22 cellular contexts compared by ENCODE assay signal in the genomic region with DNA sequence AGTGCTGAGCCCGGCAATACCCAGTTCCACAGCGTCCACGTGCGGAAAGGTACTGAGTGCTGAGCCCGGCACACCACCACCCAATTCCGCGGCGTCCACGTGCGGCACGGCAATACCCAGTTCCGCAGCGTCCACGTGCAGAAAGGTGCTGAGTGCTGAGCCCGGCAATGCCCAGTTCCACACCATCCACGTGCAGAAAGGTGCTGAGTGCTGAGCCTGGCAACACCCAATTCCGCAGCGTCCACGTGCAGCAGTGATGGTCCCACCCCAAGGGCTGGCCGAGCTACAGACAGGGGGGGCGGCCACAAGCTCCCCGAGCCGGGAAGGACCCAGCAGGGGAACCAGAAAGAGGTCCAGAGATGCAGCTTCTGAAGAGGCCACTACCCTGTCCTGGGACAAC.
"Had no signal": no experiment of that assay in that cellular context is flagged by ENCODE, and none has a peak within 500 bp of the region (broad histone marks: within the 10 kb centered on the region; RNA-seq: fewer than 3 reads in every experiment).

No MANE protein-coding gene starts in this region.

- DNase-seq: cortex of kidney; dorsolateral prefrontal cortex; effector CD8-positive, alpha-beta T cell; kidney; left cardiac atrium; mammary epithelial cell; mucosa of descending colon; naive thymus-derived CD8-positive, alpha-beta T cell; nucleus accumbens; ovary; sigmoid colon; stimulated activated CD4-positive, alpha-beta T cell treated with anti-CD3 and anti-CD28 coated beads, Interleukin-2, amount 100 ng/mL, for 24 hours; stimulated activated CD4-positive, alpha-beta T cell treated with anti-CD3 and anti-CD28 coated beads, Interleukin-4, amount 100 ng/mL, for 4 hours; stimulated activated naive CD4-positive, alpha-beta T cell; stomach; trophoblast cell had no signal

- ATAC-seq: mucosa of descending colon; naive thymus-derived CD8-positive, alpha-beta T cell had no signal

- H3K27me3 Mint-ChIP-seq: central memory CD8-positive, alpha-beta T cell; naive thymus-derived CD8-positive, alpha-beta T cell; progenitor cell of endocrine pancreas had no signal

- H3K9me3 Mint-ChIP-seq: central memory CD8-positive, alpha-beta T cell; naive thymus-derived CD8-positive, alpha-beta T cell; neural crest cell had no signal

- H3K4me1 ChIP-seq: sigmoid colon had no signal

- H3K27ac Mint-ChIP-seq: progenitor cell of endocrine pancreas had no signal

- H3K27ac ChIP-seq: ovary, sigmoid colon, skin epidermis had no signal

- H3K9me3 ChIP-seq: mucosa of descending colon, ovary, sigmoid colon, stomach had no signal

- H3K27me3 ChIP-seq: dorsolateral prefrontal cortex, ovary, sigmoid colon, stomach had no signal

- H3K36me3 ChIP-seq: ovary had no signal

- FAIRE-seq: endometrium, frontal cortex, kidney had no signal

- H3K4me3 Mint-ChIP-seq: central memory CD8-positive, alpha-beta T cell; naive thymus-derived CD8-positive, alpha-beta T cell; neural crest cell had no signal

- H3K4me3 ChIP-seq: dorsolateral prefrontal cortex, mucosa of descending colon, ovary, sigmoid colon, skin epidermis, stomach had no signal
